25 cellular contexts compared by ENCODE assay signal in the genomic region with DNA sequence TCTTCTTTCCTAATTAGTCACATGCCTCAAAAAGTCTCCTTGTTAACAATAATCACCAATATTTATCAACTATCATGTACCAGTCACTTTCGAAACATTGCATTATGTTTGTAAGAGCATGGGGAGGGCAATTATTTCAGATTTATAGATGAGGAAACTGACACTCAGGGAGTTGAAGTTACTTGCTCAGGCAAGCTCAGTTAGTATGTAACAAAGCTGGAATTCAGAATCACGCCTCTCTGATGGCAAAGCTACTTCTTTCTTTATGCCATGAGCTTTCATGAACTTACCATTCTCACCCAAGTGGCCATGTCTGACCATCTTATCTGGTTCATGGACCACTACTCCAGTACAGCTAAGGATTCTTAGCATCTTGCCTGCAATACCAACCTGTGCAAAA.
DNase-seq lines count a peak whose midpoint lies in the region; ATAC-seq, FAIRE-seq and TF ChIP-seq lines count a peak whose summit lies in the region.
"Had no signal": no experiment of that assay in that cellular context is flagged by ENCODE, and none has a peak within 500 bp of the region (broad histone marks: within the 10 kb centered on the region; RNA-seq: fewer than 3 reads in every experiment).

No MANE protein-coding gene starts in this region.

- dilution Hi-C loops in keratinocyte (cut with MboI; ENCODE audit: extremely low pct_ligation_motif_present, low sequenced_read_pairs), result no loop called here

- H4K20me1 ChIP-seq in keratinocyte (ENCODE audit: control insufficient read depth, extremely low read depth, insufficient read depth, low read length), result no peaks in the 10 kb centered on the region
- H4K20me1 ChIP-seq: BLaER1 had no signal

- H3K36me3 ChIP-seq in keratinocyte (ENCODE audit: control insufficient read depth in 2 of 2, extremely low read depth in 1 of 2, insufficient read depth in 2 of 2, low read length in 2 of 2), result no peaks in the 10 kb centered on the region
- H3K36me3 ChIP-seq: BE2C, BLaER1 had no signal

- peak overlapping the region; percentile 2 for H2AFZ ChIP-seq in keratinocyte (ENCODE audit: control insufficient read depth, low read length)

- H3K9ac ChIP-seq in keratinocyte (ENCODE audit: control insufficient read depth, extremely low read depth, insufficient read depth, low read length), result no peak overlapping the region
- H3K9ac ChIP-seq: BLaER1 had no signal

- H3K9me3 ChIP-seq in keratinocyte (ENCODE audit: control insufficient read depth, low read depth, low read length), result no peaks in the 10 kb centered on the region
- H3K9me3 ChIP-seq: BE2C, BLaER1 had no signal

- no peaks in the 10 kb centered on the region for H3K79me2 ChIP-seq in keratinocyte (ENCODE audit: control insufficient read depth, insufficient read depth, low read length)

- H3K4me3 ChIP-seq in epithelial cell of esophagus (ENCODE audit: low read length) (no peak overlapping the region), keratinocyte (ENCODE audit: control insufficient read depth in 2 of 3, extremely low read depth in 1 of 3, insufficient read depth in 2 of 3, low read depth in 1 of 3, low read length in 3 of 3) (no peak overlapping the region)
- H3K4me3 ChIP-seq: BLaER1, GM12878 had no signal

- no peaks in the 10 kb centered on the region for H3K27me3 ChIP-seq in keratinocyte (ENCODE audit: control insufficient read depth, extremely low read depth, insufficient read depth, low read length)
- H3K27me3 ChIP-seq: BE2C, BLaER1 had no signal

- TF ChIP-seq CTCF in epithelial cell of esophagus (IDR thresholded peaks at IDR 0.05; ENCODE audit: insufficient read depth, low read depth, low read length, missing control alignments) (no peak), keratinocyte (optimal IDR thresholded peaks at IDR 0.05 in 1 of 3, IDR thresholded peaks at IDR 0.05 in 1 of 3, conservative IDR thresholded peaks at IDR 0.05 in 1 of 3; ENCODE audit: extremely low read depth in 1 of 3, insufficient read depth in 2 of 3, low read length in 3 of 3) (no peak)

- peaks cover 19% of the 10 kb centered on the region for H3K4me1 ChIP-seq in keratinocyte (ENCODE audit: control insufficient read depth, extremely low read depth, insufficient read depth, low read length)
- H3K4me1 ChIP-seq: BE2C, BLaER1 had no signal

- H3K9me1 ChIP-seq in keratinocyte (ENCODE audit: control insufficient read depth, extremely low read depth, insufficient read depth, low read length), result no peaks in the 10 kb centered on the region

- ATAC-seq in HG03097 (IDR thresholded peaks at IDR 0.05; ENCODE audit: low FRiP score, unreplicated experiment), result no peak
- ATAC-seq: GM12878 had no signal

- no peak for FAIRE-seq in keratinocyte (lab: Jason Lieb, UNC)
- FAIRE-seq: A204.1, GM12878, GM12892, GM18507 had no signal

- no peak overlapping the region for H3K27ac ChIP-seq in keratinocyte (ENCODE audit: control insufficient read depth, insufficient read depth, low read length)
- H3K27ac ChIP-seq: BLaER1 had no signal

- H3K4me2 ChIP-seq in keratinocyte (ENCODE audit: control insufficient read depth, extremely low read depth, insufficient read depth, low read depth, low read length), result no peak overlapping the region
- H3K4me2 ChIP-seq: BLaER1 had no signal

- DNase-seq in epithelial cell of esophagus (ENCODE audit: low read depth), result peak; percentile 58
- no peak for DNase-seq in keratinocyte (ENCODE audit: low read depth, low spot score)
- no peak for DNase-seq in SKM-1 treated with dmso at 0.1 percent for 144 hours (lab: John Stamatoyannopoulos, UW; ENCODE audit: unreplicated experiment)
- DNase-seq in NCI-H1694 (lab: John Stamatoyannopoulos, UW), result no peak
- DNase-seq: 8988T; ACHN; BE2C; C1 segment of cervical spinal cord; CD4-positive, alpha-beta memory T cell; CD4-positive, CD25-positive, alpha-beta regulatory T cell; CD8-positive, alpha-beta memory T cell; COR-L47; DMS 273 treated with DMSO at 0.1 percent for 48 hours; DMS153; DMS53; DMS79; DND-41; EL; GDM1 had no signal
